Comparison of ENCODE assay signal across 12 cellular contexts in the genomic region with DNA sequence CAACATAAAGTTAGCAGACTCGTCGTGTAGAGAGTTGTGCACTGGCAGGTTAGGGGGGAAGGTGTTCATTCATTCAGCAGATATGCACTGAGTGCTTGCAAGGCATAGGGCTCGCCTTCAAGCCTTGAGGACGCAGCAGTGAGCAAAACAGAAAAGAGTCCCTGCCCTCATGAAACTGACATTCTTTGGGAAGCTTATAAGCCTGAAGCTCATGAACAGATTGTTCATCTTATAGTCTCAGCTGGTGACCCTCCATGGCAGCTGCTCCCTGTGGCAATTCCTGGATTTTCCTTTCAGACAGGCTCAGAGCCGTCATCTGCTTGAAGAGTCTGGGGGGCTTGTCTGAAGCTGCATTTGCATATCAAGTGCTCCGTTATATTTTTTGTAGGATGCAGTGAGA.
A peak's percentile ranks its signal among the peaks of the same experiment; 100 is the strongest.
DNase-seq lines count a peak whose midpoint lies in the region; ATAC-seq and TF ChIP-seq lines count a peak whose summit lies in the region.
"Had no signal": no experiment of that assay in that cellular context is flagged by ENCODE, and none has a peak within 500 bp of the region (broad histone marks: within the 10 kb centered on the region; RNA-seq: fewer than 3 reads in every experiment).

No MANE protein-coding gene starts in this region.

- intact Hi-C loops in activated CD4-positive, alpha-beta memory T cell treated with anti-CD3 and anti-CD28 coated beads for 36 hours (cut with micrococcal nuclease) = no loop called here

- peak overlapping the region; percentile 100 for H3K27ac Mint-ChIP-seq in activated CD4-positive, alpha-beta memory T cell treated with anti-CD3 and anti-CD28 coated beads for 36 hours
- H3K27ac Mint-ChIP-seq in activated CD4-positive, alpha-beta memory T cell treated with anti-CD3 and anti-CD28 coated beads, Interleukin-2, amount 10 ng/mL, durations not matched to agents 7 days and 5 days = no peak overlapping the region
- H3K27ac Mint-ChIP-seq in chondrocyte (ENCODE audit: unreplicated experiment) = peak overlapping the region; percentile 92

- peaks cover 53% of the 10 kb centered on the region for H3K79me1 ChIP-seq in trophoblast cell (ENCODE audit: low read length)

- H3K14ac ChIP-seq in trophoblast cell (ENCODE audit: low read length) = peak overlapping the region; percentile 57

- TF ChIP-seq CTCF in chondrocyte (IDR thresholded peaks at IDR 0.05) = no peak

- H3K9ac ChIP-seq in trophoblast cell (ENCODE audit: low read length) = peak overlapping the region; percentile 24

- H3K4me3 ChIP-seq in trophoblast cell (ENCODE audit: low read depth, low read length) = no peak overlapping the region
- H3K4me3 ChIP-seq: testis had no signal

- H2BK12ac ChIP-seq in trophoblast cell (ENCODE audit: low read length) = peak overlapping the region; percentile 50

- no peaks in the 10 kb centered on the region for H3K27me3 Mint-ChIP-seq in activated CD4-positive, alpha-beta memory T cell treated with anti-CD3 and anti-CD28 coated beads for 36 hours
- no peaks in the 10 kb centered on the region for H3K27me3 Mint-ChIP-seq in activated CD4-positive, alpha-beta memory T cell treated with anti-CD3 and anti-CD28 coated beads, Interleukin-2, amount 10 ng/mL, durations not matched to agents 7 days and 5 days
- H3K27me3 Mint-ChIP-seq in chondrocyte (ENCODE audit: low read depth) = no peaks in the 10 kb centered on the region

- CTCF ChIA-PET in activated CD4-positive, alpha-beta memory T cell treated with anti-CD3 and anti-CD28 coated beads for 36 hours (lab: Charles Lee) = interaction anchor here (0.7 to 10.8 kb wide), 11 partner anchors 8 to 368 kb away, joined by 3 to 76 read pairs (median 5); a partner anchor contains a TSS
- CTCF ChIA-PET in activated CD4-positive, alpha-beta memory T cell treated with anti-CD3 and anti-CD28 coated beads, Interleukin-2, amount 10 ng/mL, durations not matched to agents 7 days and 5 days (lab: Charles Lee) = interaction anchor here (0.5 to 3.0 kb wide), 5 partner anchors 9 to 419 kb away, joined by 3 to 12 read pairs (median 3); no protein-coding TSS in a partner anchor

- no peaks in the 10 kb centered on the region for H3K27me3 ChIP-seq in trophoblast cell (ENCODE audit: insufficient read depth, low read length)
- H3K27me3 ChIP-seq: testis had no signal

- H3K23ac ChIP-seq in trophoblast cell (ENCODE audit: low read length) = no peak overlapping the region

- no peak overlapping the region for H3K18ac ChIP-seq in trophoblast cell (ENCODE audit: low read length)

- no peak for ATAC-seq in HG03571 (IDR thresholded peaks at IDR 0.05; ENCODE audit: unreplicated experiment)
- ATAC-seq: activated T-cell treated with anti-CD3 and anti-CD28 coated beads, Interleukin-2, amount 50 U/mL, for 4 hours had no signal

- peak overlapping the region; percentile 59 for H2BK120ac ChIP-seq in trophoblast cell (ENCODE audit: insufficient read depth, low read length, poor library complexity)

- H3K36me3 ChIP-seq in trophoblast cell (ENCODE audit: control insufficient read depth in 1 of 2, insufficient read depth in 2 of 2, low read length in 2 of 2) = peaks cover 0 to 2% of the 10 kb centered on the region in 2 experiments

- peaks cover 38% of the 10 kb centered on the region for H3K36me3 Mint-ChIP-seq in activated CD4-positive, alpha-beta memory T cell treated with anti-CD3 and anti-CD28 coated beads for 36 hours
- peaks cover 66% of the 10 kb centered on the region for H3K36me3 Mint-ChIP-seq in activated CD4-positive, alpha-beta memory T cell treated with anti-CD3 and anti-CD28 coated beads, Interleukin-2, amount 10 ng/mL, durations not matched to agents 7 days and 5 days (ENCODE audit: low read depth)
- H3K36me3 Mint-ChIP-seq in chondrocyte (ENCODE audit: low read depth) = peaks cover 2% of the 10 kb centered on the region

- H3K27ac ChIP-seq in trophoblast cell (ENCODE audit: low read depth, low read length) = peak overlapping the region; percentile 98

- peaks cover 43 to 53% of the 10 kb centered on the region in 2 experiments for H3K4me1 ChIP-seq in trophoblast cell (ENCODE audit: control insufficient read depth in 1 of 2, insufficient read depth in 2 of 2, low read length in 2 of 2)

- peak overlapping the region; percentile 69 for H4K8ac ChIP-seq in trophoblast cell (ENCODE audit: low read depth, low read length)

- peak overlapping the region; percentile 40 for H4K91ac ChIP-seq in trophoblast cell (ENCODE audit: low read depth, low read length)

- no peak overlapping the region for H2AK5ac ChIP-seq in trophoblast cell (ENCODE audit: low read length)

- DNase-seq in activated CD4-positive, alpha-beta memory T cell treated with anti-CD3 and anti-CD28 coated beads for 36 hours = no peak
- no peak for DNase-seq in activated CD4-positive, alpha-beta memory T cell treated with anti-CD3 and anti-CD28 coated beads, Interleukin-2, amount 10 ng/mL, durations not matched to agents 7 days and 5 days
- peak; percentile 72 for DNase-seq in NCI-H2171 treated with DMSO at 0.1 percent for 48 hours (lab: John Stamatoyannopoulos, UW)
- no peak for DNase-seq in chondrocyte (ENCODE audit: low spot score)
- DNase-seq in trophoblast cell = no peak
- no peak for DNase-seq in GOT3 (lab: John Stamatoyannopoulos, UW)
- no peak for DNase-seq in superior temporal gyrus (ENCODE audit: extremely low spot score)
- DNase-seq: activated T-cell treated with anti-CD3 and anti-CD28 coated beads, Interleukin-2, amount 50 U/mL, for 4 hours; stimulated activated CD4-positive, alpha-beta T cell treated with anti-CD3 and anti-CD28 coated beads, Interleukin-1b, Interleukin-23, amount 100 ng/mL, for 48 hours; testis had no signal

- no peak overlapping the region for H3K4me3 Mint-ChIP-seq in activated CD4-positive, alpha-beta memory T cell treated with anti-CD3 and anti-CD28 coated beads for 36 hours
- no peak overlapping the region for H3K4me3 Mint-ChIP-seq in activated CD4-positive, alpha-beta memory T cell treated with anti-CD3 and anti-CD28 coated beads, Interleukin-2, amount 10 ng/mL, durations not matched to agents 7 days and 5 days
- H3K4me3 Mint-ChIP-seq in chondrocyte (ENCODE audit: unreplicated experiment) = no peak overlapping the region
- H3K4me3 Mint-ChIP-seq: activated T-cell treated with anti-CD3 and anti-CD28 coated beads, Interleukin-2, amount 50 U/mL, for 4 hours had no signal

- H3K4me2 ChIP-seq in trophoblast cell (ENCODE audit: low read length) = no peak overlapping the region

- no peak overlapping the region for H2AFZ ChIP-seq in trophoblast cell (ENCODE audit: insufficient read depth, low read length, poor library complexity)

- H4K12ac ChIP-seq in trophoblast cell (ENCODE audit: low read depth, low read length) = no peak overlapping the region

- peaks cover 13% of the 10 kb centered on the region for H3K79me2 ChIP-seq in trophoblast cell (ENCODE audit: control insufficient read depth, insufficient read depth, low read length, poor library complexity)

- no peaks in the 10 kb centered on the region for H3K9me3 Mint-ChIP-seq in activated CD4-positive, alpha-beta memory T cell treated with anti-CD3 and anti-CD28 coated beads for 36 hours
- H3K9me3 Mint-ChIP-seq in activated CD4-positive, alpha-beta memory T cell treated with anti-CD3 and anti-CD28 coated beads, Interleukin-2, amount 10 ng/mL, durations not matched to agents 7 days and 5 days = no peaks in the 10 kb centered on the region
- peaks cover 6% of the 10 kb centered on the region for H3K9me3 Mint-ChIP-seq in chondrocyte (ENCODE audit: low read depth)
- H3K9me3 Mint-ChIP-seq: HFFc6 had no signal

- POLR2A ChIA-PET in activated CD4-positive, alpha-beta memory T cell treated with anti-CD3 and anti-CD28 coated beads for 36 hours (lab: Charles Lee) = interaction anchor here (0.8 to 1.5 kb wide), 3 partner anchors 23 to 225 kb away, joined by 3 to 4 read pairs (median 3); a partner anchor contains a TSS
- POLR2A ChIA-PET in activated CD4-positive, alpha-beta memory T cell treated with anti-CD3 and anti-CD28 coated beads, Interleukin-2, amount 10 ng/mL, durations not matched to agents 7 days and 5 days (lab: Charles Lee) = interaction anchor here (0.8 to 4.8 kb wide), 5 partner anchors 34 to 279 kb away, joined by 3 to 25 read pairs (median 10); a partner anchor contains a TSS

- H3K4ac ChIP-seq in trophoblast cell (ENCODE audit: low read depth, low read length) = peak overlapping the region; percentile 13

- H2BK5ac ChIP-seq in trophoblast cell (ENCODE audit: low read depth, low read length, poor library complexity) = peak overlapping the region; percentile 39

- peaks cover 79% of the 10 kb centered on the region for H3K4me1 Mint-ChIP-seq in activated CD4-positive, alpha-beta memory T cell treated with anti-CD3 and anti-CD28 coated beads for 36 hours (ENCODE audit: low read depth)
- H3K4me1 Mint-ChIP-seq in activated CD4-positive, alpha-beta memory T cell treated with anti-CD3 and anti-CD28 coated beads, Interleukin-2, amount 10 ng/mL, durations not matched to agents 7 days and 5 days = peaks cover 66% of the 10 kb centered on the region
- H3K4me1 Mint-ChIP-seq in chondrocyte (ENCODE audit: low read depth) = peaks cover 92% of the 10 kb centered on the region

- no CpG with 5 or more reads among the region's 6 CpGs for WGBS in trophoblast cell (ENCODE audit: extremely low coverage, insufficient coverage, insufficient read length)

- H3K9me3 ChIP-seq in trophoblast cell (ENCODE audit: insufficient read depth, low read depth, low read length) = no peaks in the 10 kb centered on the region
- H3K9me3 ChIP-seq: testis had no signal
